In genomic region chr6:139531716-139532115, GRCh38 we compare ENCODE assay signal across 12 cellular contexts.
DNase-seq lines count a peak whose midpoint lies in the region; ATAC-seq, FAIRE-seq and TF ChIP-seq lines count a peak whose summit lies in the region.
"Had no signal": no experiment of that assay in that cellular context is flagged by ENCODE, and none has a peak within 500 bp of the region (broad histone marks: within the 10 kb centered on the region; RNA-seq: fewer than 3 reads in every experiment).

No MANE protein-coding gene starts in this region.

- TF ChIP-seq CTCF in K562 (IDR thresholded peaks at IDR 0.05 in 2 of 3, conservative IDR thresholded peaks at IDR 0.05 in 1 of 3; ENCODE audit: insufficient read depth in 2 of 3, low read depth in 1 of 3, low read length in 3 of 3) (no peak), nephron progenitor cell (IDR thresholded peaks at IDR 0.05) (no peak), spleen (IDR thresholded peaks at IDR 0.05 in 8 of 11, conservative IDR thresholded peaks at IDR 0.05 in 3 of 11) (no peak), heart right ventricle (IDR thresholded peaks at IDR 0.05) (no peak)

- no peak for ATAC-seq in K562
- ATAC-seq in GM21717 (IDR thresholded peaks at IDR 0.05; ENCODE audit: unreplicated experiment), result no peak
- no peak for ATAC-seq in heart right ventricle

- H3K4me3 Mint-ChIP-seq in activated naive CD8-positive, alpha-beta T cell, result no peak overlapping the region
- no peak overlapping the region for H3K4me3 Mint-ChIP-seq in activated naive CD8-positive, alpha-beta T cell treated with anti-CD3 and anti-CD28 coated beads for 36 hours
- no peak overlapping the region for H3K4me3 Mint-ChIP-seq in nephron progenitor cell

- H3K36me3 Mint-ChIP-seq in activated naive CD8-positive, alpha-beta T cell, result no peaks in the 10 kb centered on the region
- peaks cover 1% of the 10 kb centered on the region for H3K36me3 Mint-ChIP-seq in activated naive CD8-positive, alpha-beta T cell treated with anti-CD3 and anti-CD28 coated beads for 36 hours
- H3K36me3 Mint-ChIP-seq in nephron progenitor cell (ENCODE audit: low read depth), result no peaks in the 10 kb centered on the region

- no peak for TF ChIP-seq EP300 in K562 (IDR thresholded peaks at IDR 0.05; ENCODE audit: low read length)

- DNase-seq in activated naive CD8-positive, alpha-beta T cell treated with anti-CD3 and anti-CD28 coated beads for 36 hours, result no peak
- DNase-seq in K562 (ENCODE audit: extremely low read depth in 1 of 4, low spot score in 3 of 4) (no peak), nephron progenitor cell (no peak), spleen (no peak), heart right ventricle (no peak), H54 (ENCODE audit: insufficient read length, low spot score) (no peak)
- DNase-seq: head of caudate nucleus, NCI-H226, substantia nigra had no signal

- H3K27ac Mint-ChIP-seq in activated naive CD8-positive, alpha-beta T cell, result peak overlapping the region; percentile 22
- H3K27ac Mint-ChIP-seq in activated naive CD8-positive, alpha-beta T cell treated with anti-CD3 and anti-CD28 coated beads for 36 hours, result no peak overlapping the region
- H3K27ac Mint-ChIP-seq in nephron progenitor cell, result peak overlapping the region; percentile 61

- H3K27ac ChIP-seq in K562 (ENCODE audit: extremely low read depth, low read depth, low read length), result peak overlapping the region; percentile 41; the same call in 2 of the 3 replicates
- peak overlapping the region in 4 of 8 donors; percentile 59 to 65 (median 63) for H3K27ac ChIP-seq in spleen
- H3K27ac ChIP-seq in heart right ventricle, result peak overlapping the region in 1 of 10 donors; percentile 62
- H3K27ac ChIP-seq: KMS-11 had no signal

- H3K4me3 ChIP-seq in K562, result no peak overlapping the region
- no peak overlapping the region for H3K4me3 ChIP-seq in spleen
- H3K4me3 ChIP-seq in heart right ventricle, result no peak overlapping the region

- H3K79me2 ChIP-seq in K562 (ENCODE audit: control insufficient read depth, insufficient read depth, low read length), result no peaks in the 10 kb centered on the region

- H4K20me1 ChIP-seq in K562 (replicated peaks; ENCODE audit: control insufficient read depth, insufficient read depth, low read length), result no peaks in the 10 kb centered on the region

- no peaks in the 10 kb centered on the region for H3K27me3 ChIP-seq in K562 (ENCODE audit: control insufficient read depth in 2 of 2, insufficient read depth in 2 of 2, low read length in 2 of 2)
- H3K27me3 ChIP-seq in spleen (replicated peaks in 1 of 7), result no peaks in the 10 kb centered on the region
- no peaks in the 10 kb centered on the region for H3K27me3 ChIP-seq in heart right ventricle

- peak overlapping the region; percentile 85 for H2AFZ ChIP-seq in K562 (ENCODE audit: low read depth, low read length)

- CTCF ChIA-PET in K562 (lab: Yijun Ruan, JAX; ENCODE audit: low intra/inter-chr PET ratio), result no interaction called here

- no peaks in the 10 kb centered on the region for H3K9me1 ChIP-seq in K562 (ENCODE audit: control insufficient read depth, insufficient read depth, low read length)

- peaks cover 8% of the 10 kb centered on the region for H3K27me3 Mint-ChIP-seq in activated naive CD8-positive, alpha-beta T cell
- peaks cover 8% of the 10 kb centered on the region for H3K27me3 Mint-ChIP-seq in activated naive CD8-positive, alpha-beta T cell treated with anti-CD3 and anti-CD28 coated beads for 36 hours
- H3K27me3 Mint-ChIP-seq in nephron progenitor cell (ENCODE audit: low read depth, poor library complexity), result peaks cover 7% of the 10 kb centered on the region

- intact Hi-C loops in K562 (cut with micrococcal nuclease) (loop anchor here (2.0 to 10.0 kb wide), 3 partner anchors 83 to 393 kb away; no protein-coding TSS in a partner anchor), spleen (cut with DNase I; ENCODE audit: low total_unique reads) (no loop called here), heart right ventricle (cut with DNase I) (no loop called here)

- H3K9me3 Mint-ChIP-seq in activated naive CD8-positive, alpha-beta T cell (ENCODE audit: low read depth), result peaks cover 3% of the 10 kb centered on the region
- peaks cover 10% of the 10 kb centered on the region for H3K9me3 Mint-ChIP-seq in activated naive CD8-positive, alpha-beta T cell treated with anti-CD3 and anti-CD28 coated beads for 36 hours
- H3K9me3 Mint-ChIP-seq in nephron progenitor cell, result peaks cover 9% of the 10 kb centered on the region

- no TSS peak for BruUV-seq in K562 (replicated peaks; lab: Mats Ljungman, UMichigan)

- TF ChIP-seq RAD21 in K562 (CRISPR knock-in tag; conservative IDR thresholded peaks at IDR 0.05 in 1 of 2, IDR thresholded peaks at IDR 0.05 in 1 of 2), result no peak

- FAIRE-seq in K562 (lab: Jason Lieb, UNC), result no peak
- FAIRE-seq in H54 (lab: Jason Lieb, UNC), result no peak

- TF ChIP-seq POLR2A in K562 (conservative IDR thresholded peaks at IDR 0.05) (no peak), spleen (IDR thresholded peaks at IDR 0.05) (no peak), H54 (IDR thresholded peaks at IDR 0.05; ENCODE audit: low read depth, low read length) (no peak)

- peaks cover 19% of the 10 kb centered on the region for H3K4me1 Mint-ChIP-seq in activated naive CD8-positive, alpha-beta T cell (ENCODE audit: low read depth)
- H3K4me1 Mint-ChIP-seq in activated naive CD8-positive, alpha-beta T cell treated with anti-CD3 and anti-CD28 coated beads for 36 hours, result peaks cover 25% of the 10 kb centered on the region
- peaks cover 34% of the 10 kb centered on the region for H3K4me1 Mint-ChIP-seq in nephron progenitor cell

- no peaks in the 10 kb centered on the region for H3K9me3 ChIP-seq in K562 (replicated peaks; ENCODE audit: control insufficient read depth, insufficient read depth, low read depth, low read length)
- no peaks in the 10 kb centered on the region for H3K9me3 ChIP-seq in spleen
- peaks cover 0 to 6% (median 0%) of the 10 kb centered on the region in 11 donors for H3K9me3 ChIP-seq in heart right ventricle

- H3K36me3 ChIP-seq in K562 (ENCODE audit: control insufficient read depth, insufficient read depth, low read length) (no peaks in the 10 kb centered on the region), spleen (no peaks in the 10 kb centered on the region), heart right ventricle (no peaks in the 10 kb centered on the region)

- in situ Hi-C loops in K562 (cut with MboI), result no loop called here

- H3K4me1 ChIP-seq in K562 (replicated peaks in 1 of 2; ENCODE audit: control insufficient read depth in 2 of 2, insufficient read depth in 2 of 2, low read length in 2 of 2) (peaks cover 10 to 44% of the 10 kb centered on the region in 2 experiments; a peak in 4 of 5 replicates), spleen (peaks cover 6 to 43% (median 23%) of the 10 kb centered on the region in 6 donors), heart right ventricle (peaks cover 0 to 50% (median 8%) of the 10 kb centered on the region in 9 donors)

- H3K9ac ChIP-seq in K562 (ENCODE audit: insufficient read depth in 1 of 2, low read depth in 2 of 2, low read length in 2 of 2), result no peak overlapping the region
- H3K9ac ChIP-seq: KMS-11 had no signal

- no peak overlapping the region for H3K4me2 ChIP-seq in K562 (ENCODE audit: insufficient read depth, low read length)
- H3K4me2 ChIP-seq: KMS-11 had no signal

- 58% methylated on average over 2 of the region's 2 CpGs for WGBS in K562 (ENCODE audit: insufficient coverage, low coverage, missing lambda C conversion rate)
- WGBS in spleen, 5 donors, result 76 to 88% (median 81%) methylated on average over 2 of the region's 2 CpGs
- WGBS in heart right ventricle, 2 donors, result 69 to 77% methylated on average over 2 of the region's 2 CpGs

- POLR2A ChIA-PET in K562 (lab: Yijun Ruan, JAX), result interaction anchor here (1.0 kb wide), 1 partner anchor 160 kb away, joined by 3 read pairs; no protein-coding TSS in a partner anchor

TF ChIP-seq in K562, 482 proteins besides CTCF, POLR2A, EP300 and RAD21:
- TF ChIP-seq ATF3 (IDR thresholded peaks at IDR 0.05) (no peak), ATF3 (CRISPR knock-in tag; conservative IDR thresholded peaks at IDR 0.05) (no peak), CHD2 (IDR thresholded peaks at IDR 0.05; ENCODE audit: low read depth, low read length) (no peak), MTA3 (IDR thresholded peaks at IDR 0.05; ENCODE audit: borderline replicate concordance) (no peak), EGR1 (conservative IDR thresholded peaks at IDR 0.05) (no peak), CAMTA2 (CRISPR knock-in tag; conservative IDR thresholded peaks at IDR 0.05) (no peak), MYBL2 (IDR thresholded peaks at IDR 0.05; ENCODE audit: low read depth) (0 out of 2 replicates have a peak, but pooled peaks have one; percentile 30), MYBL2 (CRISPR knock-in tag; IDR thresholded peaks at IDR 0.05; ENCODE audit: borderline replicate concordance) (no peak), ADNP (tag; IDR thresholded peaks at IDR 0.05) (0 out of 2 replicates have a peak, but pooled peaks have one; percentile 29), ZBED1 (IDR thresholded peaks at IDR 0.05) (no peak), ZKSCAN3 (CRISPR knock-in tag; IDR thresholded peaks at IDR 0.05) (no peak), CC2D1A (IDR thresholded peaks at IDR 0.05) (no peak)
TF ChIP-seq in K562: peak in this region for 2.
